9 cellular contexts compared by ENCODE assay signal in genomic region chr1:36411674-36412648, GRCh38. TPM values are rescaled to one million over a fixed set of nuclear protein-coding genes. Genes with fewer than 3 reads are reported as not detected.
DNase-seq lines count a peak whose midpoint lies in the region; ATAC-seq, FAIRE-seq and TF ChIP-seq lines count a peak whose summit lies in the region.
"Had no signal": no experiment of that assay in that cellular context is flagged by ENCODE, and none has a peak within 500 bp of the region (broad histone marks: within the 10 kb centered on the region; RNA-seq: fewer than 3 reads in every experiment).

No MANE protein-coding gene starts in this region.

- H3K4me1 Mint-ChIP-seq in activated T-cell treated with anti-CD3 and anti-CD28 coated beads, Interleukin-2, amount 50 U/mL, for 24 hours (ENCODE audit: low read depth), result peaks cover 14% of the 10 kb centered on the region

- H3K4me1 ChIP-seq in HepG2 (ENCODE audit: insufficient read depth, low read length) (no peaks in the 10 kb centered on the region), ovary (ENCODE audit: insufficient read depth) (no peaks in the 10 kb centered on the region)
- H3K4me1 ChIP-seq: right lobe of liver had no signal

- in situ Hi-C loops in HepG2 (cut with HindIII; ENCODE audit: extremely low pct_ligation_motif_present, low pct_unique_long_range_greater_than_20kb), result no loop called here

- no peak overlapping the region for H2AFZ ChIP-seq in HepG2 (ENCODE audit: low read length)

- H3K4me3 Mint-ChIP-seq in activated T-cell treated with anti-CD3 and anti-CD28 coated beads, Interleukin-2, amount 50 U/mL, for 24 hours, result no peak overlapping the region

- peak; percentile 56 for ATAC-seq in HepG2
- no peak for ATAC-seq in HG03442 (IDR thresholded peaks at IDR 0.05; ENCODE audit: unreplicated experiment)
- no peak for ATAC-seq in GM18502 (IDR thresholded peaks at IDR 0.05; ENCODE audit: poor library complexity, unreplicated experiment)
- ATAC-seq in GM21529 (IDR thresholded peaks at IDR 0.05; ENCODE audit: unreplicated experiment), result no peak

- H3K27ac Mint-ChIP-seq in activated T-cell treated with anti-CD3 and anti-CD28 coated beads, Interleukin-2, amount 50 U/mL, for 24 hours, result peak overlapping the region; percentile 80

- peaks cover 0 to 5% of the 10 kb centered on the region in 2 experiments; a peak in 1 of 5 replicates for H3K36me3 ChIP-seq in HepG2 (replicated peaks in 1 of 2; ENCODE audit: control insufficient read depth in 1 of 2, insufficient read depth in 2 of 2, low read length in 2 of 2)
- H3K36me3 ChIP-seq in ovary, result no peaks in the 10 kb centered on the region
- H3K36me3 ChIP-seq: right lobe of liver had no signal

- 71% methylated on average over 11 of the region's 11 CpGs for WGBS in HepG2 (ENCODE audit: low lambda C conversion rate)
- 46 to 52% (median 52%) methylated on average over 11 of the region's 11 CpGs for WGBS in ovary, 3 donors

- no peak for FAIRE-seq in HepG2 (lab: Jason Lieb, UNC)

- H3K36me3 Mint-ChIP-seq in activated T-cell treated with anti-CD3 and anti-CD28 coated beads, Interleukin-2, amount 50 U/mL, for 24 hours (ENCODE audit: low read depth), result no peaks in the 10 kb centered on the region

- no peak overlapping the region for H3K27ac ChIP-seq in HepG2 (ENCODE audit: extremely low read length, insufficient read depth, low read length)
- no peak overlapping the region for H3K27ac ChIP-seq in ovary
- H3K27ac ChIP-seq: right lobe of liver had no signal

- no peak overlapping the region for H3K4me2 ChIP-seq in HepG2 (ENCODE audit: low read depth, low read length)

- no peak overlapping the region for H3K9ac ChIP-seq in HepG2 (ENCODE audit: insufficient read depth, low read depth, low read length)

- H3K27me3 ChIP-seq in HepG2 (ENCODE audit: control insufficient read depth in 1 of 2, insufficient read depth in 2 of 2, low read length in 2 of 2), result no peaks in the 10 kb centered on the region
- no peaks in the 10 kb centered on the region for H3K27me3 ChIP-seq in ovary
- H3K27me3 ChIP-seq: right lobe of liver had no signal

- no peak for TF ChIP-seq RAD21 in HepG2 (CRISPR knock-in tag; IDR thresholded peaks at IDR 0.05)

- intact Hi-C loops in HepG2 (cut with micrococcal nuclease; ENCODE audit: unreplicated experiment), result no loop called here
- intact Hi-C loops in ovary (cut with DNase I), result loop anchor here in 3 of 4 donors (10.0 kb wide), 2 partner anchors 67 to 317 kb away; no protein-coding TSS in a partner anchor

- DNase-seq in DMS 273 treated with DMSO at 0.1 percent for 48 hours (lab: John Stamatoyannopoulos, UW), result peak; percentile 31
- DNase-seq in NCI-H2029 treated with DMSO at 0.1 percent for 48 hours (lab: John Stamatoyannopoulos, UW), result peak; percentile 57
- peak; percentile 33 for DNase-seq in activated T-cell treated with anti-CD3 and anti-CD28 coated beads, Interleukin-2, amount 50 U/mL, for 24 hours
- DNase-seq in HepG2 (ENCODE audit: low spot score), result peak; percentile 17
- no peak for DNase-seq in ovary
- DNase-seq: right lobe of liver had no signal

- H3K79me2 ChIP-seq in HepG2 (ENCODE audit: insufficient read depth, low read length), result no peaks in the 10 kb centered on the region

- no TSS peak for BruUV-seq in HepG2 (replicated peaks; lab: Mats Ljungman, UMichigan)

- POLR2A ChIA-PET in HepG2 (lab: Yijun Ruan, JAX), result interaction anchor here (0.7 to 2.1 kb wide), 4 partner anchors 10 to 59 kb away, joined by 3 to 10 read pairs (median 3); no protein-coding TSS in a partner anchor

- TF ChIP-seq POLR2A in HepG2 (IDR thresholded peaks at IDR 0.05; ENCODE audit: insufficient read depth in 1 of 2, low read depth in 2 of 2, low read length in 2 of 2) (no peak), ovary (IDR thresholded peaks at IDR 0.05) (no peak)

- H3K27me3 Mint-ChIP-seq in activated T-cell treated with anti-CD3 and anti-CD28 coated beads, Interleukin-2, amount 50 U/mL, for 24 hours, result no peaks in the 10 kb centered on the region

- no peaks in the 10 kb centered on the region for H4K20me1 ChIP-seq in HepG2 (ENCODE audit: insufficient read depth, low read length)

- CTCF ChIA-PET in HepG2 (lab: Yijun Ruan, JAX; ENCODE audit: low intra/inter-chr PET ratio, low total read pairs), result no interaction called here

- no peak overlapping the region for H3K4me3 ChIP-seq in HepG2 (replicated peaks in 1 of 3; ENCODE audit: insufficient read depth in 1 of 3, low read depth in 2 of 3, low read length in 3 of 3)
- no peak overlapping the region for H3K4me3 ChIP-seq in ovary
- H3K4me3 ChIP-seq: right lobe of liver had no signal

- H3K9me3 ChIP-seq in HepG2 (ENCODE audit: low read length) (no peaks in the 10 kb centered on the region), ovary (no peaks in the 10 kb centered on the region)
- H3K9me3 ChIP-seq: right lobe of liver had no signal

- TF ChIP-seq CTCF in HepG2 (CRISPR knock-in tag; IDR thresholded peaks at IDR 0.05) (peak; percentile 24; the same call in 1 of the 2 replicates), ovary (IDR thresholded peaks at IDR 0.05) (no peak)

- TF ChIP-seq EP300 in HepG2 (IDR thresholded peaks at IDR 0.05; ENCODE audit: low read depth in 2 of 2, low read length in 2 of 2) (no peak), HepG2 (CRISPR knock-in tag; IDR thresholded peaks at IDR 0.05; ENCODE audit: borderline replicate concordance) (no peak), ovary (IDR thresholded peaks at IDR 0.05) (no peak)

- no peaks in the 10 kb centered on the region for H3K9me3 Mint-ChIP-seq in activated T-cell treated with anti-CD3 and anti-CD28 coated beads, Interleukin-2, amount 50 U/mL, for 24 hours

RNA-seq across cellular contexts. Expression of gene LSM10, which starts 14.3 kb away (rescaled TPM):
- total RNA-seq in HepG2 (2016; rRNA removed; fragmentation: Illumina TruSeq; extraction: Trizol), result 14.0 and 17.0 TPM in 2 replicates
- 56.5 and 60.8 TPM in 2 replicates for total RNA-seq in HepG2 (2016; cell fraction: cytosol; rRNA removed; fragmentation: Illumina TruSeq; extraction: Trizol; ENCODE audit: low read depth)
- total RNA-seq in HepG2 (2016; cell fraction: insoluble cytoplasmic fraction; rRNA removed; fragmentation: Illumina TruSeq; extraction: Trizol), result 14.8 TPM in 2 replicates
- 50.9 and 52.1 TPM in 2 replicates for total RNA-seq in HepG2 (2016; cell fraction: membrane; rRNA removed; fragmentation: Illumina TruSeq; extraction: Trizol)
- 6.1 and 9.2 TPM in 2 replicates for total RNA-seq in HepG2 (2016; cell fraction: nucleus; rRNA removed; fragmentation: Illumina TruSeq; extraction: Trizol)
- 52.0 and 61.6 TPM in 2 replicates for polyA plus RNA-seq in HepG2 (2011; rRNA removed)
- 52.4 and 63.1 TPM in 2 replicates for polyA plus RNA-seq in HepG2 (2011; cell fraction: cytosol; rRNA removed)
- polyA plus RNA-seq in HepG2 (2011; cell fraction: nucleus; rRNA removed), result 18.3 and 21.3 TPM in 2 replicates
- 22.5 and 35.0 TPM in 2 replicates for polyA plus RNA-seq in HepG2 (2012)
- 247 and 272 TPM in 2 replicates for polyA plus RNA-seq in HepG2 (2016; cell fraction: cytosol; fragmentation: Illumina TruSeq; extraction: Trizol; ENCODE audit: low read depth)
- polyA plus RNA-seq in HepG2 (2016; cell fraction: insoluble cytoplasmic fraction; fragmentation: Illumina TruSeq; extraction: Trizol; ENCODE audit: low read depth), result 57.9 and 60.5 TPM in 2 replicates
- polyA plus RNA-seq in HepG2 (2016; cell fraction: membrane; fragmentation: Illumina TruSeq; extraction: Trizol; ENCODE audit: low read depth), result 158 and 176 TPM in 2 replicates
- polyA plus RNA-seq in HepG2 (2016; cell fraction: nucleus; fragmentation: Illumina TruSeq; extraction: Trizol; ENCODE audit: insufficient read depth, low read depth), result 38.1 and 40.1 TPM in 2 replicates
- 38.9 and 99.2 TPM in 2 replicates for polyA minus RNA-seq in HepG2 (2011; rRNA and poly(A)+ RNA removed; ENCODE audit: low replicate concordance)
- 11.0 and 14.3 TPM in 2 replicates for polyA minus RNA-seq in HepG2 (2011; cell fraction: cytosol; rRNA and poly(A)+ RNA removed)
- 9.0 and 11.3 TPM in 2 replicates for polyA minus RNA-seq in HepG2 (2011; cell fraction: nucleus; rRNA and poly(A)+ RNA removed)
- total RNA-seq in ovary, result 10 to 100 TPM; 20.0 to 49.3 (median 37.8) TPM
- polyA plus RNA-seq in ovary, result 10 to 100 TPM; 22.0 to 43.2 TPM

RNA-seq across cellular contexts. Expression of gene STK40, which starts 26.2 kb away (rescaled TPM):
- total RNA-seq in HepG2 (2016; rRNA removed; fragmentation: Illumina TruSeq; extraction: Trizol), result 33.8 and 40.1 TPM in 2 replicates
- 24.9 and 25.5 TPM in 2 replicates for total RNA-seq in HepG2 (2016; cell fraction: cytosol; rRNA removed; fragmentation: Illumina TruSeq; extraction: Trizol; ENCODE audit: low read depth)
- 32.8 and 34.8 TPM in 2 replicates for total RNA-seq in HepG2 (2016; cell fraction: insoluble cytoplasmic fraction; rRNA removed; fragmentation: Illumina TruSeq; extraction: Trizol)
- total RNA-seq in HepG2 (2016; cell fraction: membrane; rRNA removed; fragmentation: Illumina TruSeq; extraction: Trizol), result 68.1 and 69.3 TPM in 2 replicates
- total RNA-seq in HepG2 (2016; cell fraction: nucleus; rRNA removed; fragmentation: Illumina TruSeq; extraction: Trizol), result 19.0 and 20.3 TPM in 2 replicates
- polyA plus RNA-seq in HepG2 (2011; rRNA removed), result 35.1 and 49.2 TPM in 2 replicates
- 30.7 and 33.6 TPM in 2 replicates for polyA plus RNA-seq in HepG2 (2011; cell fraction: cytosol; rRNA removed)
- 35.7 and 39.3 TPM in 2 replicates for polyA plus RNA-seq in HepG2 (2011; cell fraction: nucleus; rRNA removed)
- 32.0 and 37.7 TPM in 2 replicates for polyA plus RNA-seq in HepG2 (2012)
- 28.6 and 31.6 TPM in 2 replicates for polyA plus RNA-seq in HepG2 (2016; cell fraction: cytosol; fragmentation: Illumina TruSeq; extraction: Trizol; ENCODE audit: low read depth)
- 42.6 and 52.9 TPM in 2 replicates for polyA plus RNA-seq in HepG2 (2016; cell fraction: insoluble cytoplasmic fraction; fragmentation: Illumina TruSeq; extraction: Trizol; ENCODE audit: low read depth)
- 71.6 and 77.6 TPM in 2 replicates for polyA plus RNA-seq in HepG2 (2016; cell fraction: membrane; fragmentation: Illumina TruSeq; extraction: Trizol; ENCODE audit: low read depth)
- 39.8 and 45.0 TPM in 2 replicates for polyA plus RNA-seq in HepG2 (2016; cell fraction: nucleus; fragmentation: Illumina TruSeq; extraction: Trizol; ENCODE audit: insufficient read depth, low read depth)
- 14.8 and 47.6 TPM in 2 replicates for polyA minus RNA-seq in HepG2 (2011; rRNA and poly(A)+ RNA removed; ENCODE audit: low replicate concordance)
- 15.3 and 21.4 TPM in 2 replicates for polyA minus RNA-seq in HepG2 (2011; cell fraction: cytosol; rRNA and poly(A)+ RNA removed)
- 8.6 and 8.8 TPM in 2 replicates for polyA minus RNA-seq in HepG2 (2011; cell fraction: nucleus; rRNA and poly(A)+ RNA removed)
- 100 to 1,000 TPM in 1 of 7 donors, 10 to 100 TPM in 6; 22.9 to 104 (median 83.2) TPM for total RNA-seq in ovary
- polyA plus RNA-seq in ovary, result 10 to 100 TPM; 23.0 to 52.9 TPM

RNA-seq across cellular contexts. Expression of gene OSCP1, which starts 38.3 kb away (rescaled TPM):
- total RNA-seq in HepG2 (2016; rRNA removed; fragmentation: Illumina TruSeq; extraction: Trizol), result 0.60 and 0.86 TPM in 2 replicates
- total RNA-seq in HepG2 (2016; cell fraction: cytosol; rRNA removed; fragmentation: Illumina TruSeq; extraction: Trizol; ENCODE audit: low read depth), result 0.71 and 1.1 TPM in 2 replicates
- 1.0 and 1.6 TPM in 2 replicates for total RNA-seq in HepG2 (2016; cell fraction: insoluble cytoplasmic fraction; rRNA removed; fragmentation: Illumina TruSeq; extraction: Trizol)
- total RNA-seq in HepG2 (2016; cell fraction: membrane; rRNA removed; fragmentation: Illumina TruSeq; extraction: Trizol), result 0.72 and 1.4 TPM in 2 replicates
- 0.34 and 1.4 TPM in 2 replicates for total RNA-seq in HepG2 (2016; cell fraction: nucleus; rRNA removed; fragmentation: Illumina TruSeq; extraction: Trizol)
- 0.84 and 0.85 TPM in 2 replicates for polyA plus RNA-seq in HepG2 (2011; rRNA removed)
- polyA plus RNA-seq in HepG2 (2011; cell fraction: cytosol; rRNA removed), result 0.46 and 0.48 TPM in 2 replicates
- 0.23 and 0.93 TPM in 2 replicates for polyA plus RNA-seq in HepG2 (2011; cell fraction: nucleus; rRNA removed)
- 1.3 TPM in 2 replicates for polyA plus RNA-seq in HepG2 (2012)
- polyA plus RNA-seq in HepG2 (2016; cell fraction: cytosol; fragmentation: Illumina TruSeq; extraction: Trizol; ENCODE audit: low read depth), result 0.35 and 0.55 TPM in 2 replicates
- polyA plus RNA-seq in HepG2 (2016; cell fraction: insoluble cytoplasmic fraction; fragmentation: Illumina TruSeq; extraction: Trizol; ENCODE audit: low read depth), result 0.72 and 0.93 TPM in 2 replicates
- 0.69 and 1.2 TPM in 2 replicates for polyA plus RNA-seq in HepG2 (2016; cell fraction: membrane; fragmentation: Illumina TruSeq; extraction: Trizol; ENCODE audit: low read depth)
- polyA plus RNA-seq in HepG2 (2016; cell fraction: nucleus; fragmentation: Illumina TruSeq; extraction: Trizol; ENCODE audit: insufficient read depth, low read depth), result 1.1 and 1.4 TPM in 2 replicates
- 0.56 and 3.7 TPM in 2 replicates for polyA minus RNA-seq in HepG2 (2011; rRNA and poly(A)+ RNA removed; ENCODE audit: low replicate concordance)
- 0.62 TPM in 1 of 2 replicates, not detected in the other for polyA minus RNA-seq in HepG2 (2011; cell fraction: cytosol; rRNA and poly(A)+ RNA removed)
- 1.4 and 2.0 TPM in 2 replicates for polyA minus RNA-seq in HepG2 (2011; cell fraction: nucleus; rRNA and poly(A)+ RNA removed)
- 10 to 100 TPM in 6 of 7 donors, 1 to 10 TPM in 1; 9.1 to 27.7 (median 12.2) TPM for total RNA-seq in ovary
- 10 to 100 TPM in 1 of 2 donors, 1 to 10 TPM in 1; 9.6 to 16.1 TPM for polyA plus RNA-seq in ovary

RNA-seq across cellular contexts. Expression of gene MRPS15, which starts 52.2 kb away (rescaled TPM):
- 113 and 137 TPM in 2 replicates for total RNA-seq in HepG2 (2016; rRNA removed; fragmentation: Illumina TruSeq; extraction: Trizol)
- total RNA-seq in HepG2 (2016; cell fraction: cytosol; rRNA removed; fragmentation: Illumina TruSeq; extraction: Trizol; ENCODE audit: low read depth), result 206 and 254 TPM in 2 replicates
- total RNA-seq in HepG2 (2016; cell fraction: insoluble cytoplasmic fraction; rRNA removed; fragmentation: Illumina TruSeq; extraction: Trizol), result 122 and 135 TPM in 2 replicates
- 170 and 207 TPM in 2 replicates for total RNA-seq in HepG2 (2016; cell fraction: membrane; rRNA removed; fragmentation: Illumina TruSeq; extraction: Trizol)
- total RNA-seq in HepG2 (2016; cell fraction: nucleus; rRNA removed; fragmentation: Illumina TruSeq; extraction: Trizol), result 55.2 and 55.8 TPM in 2 replicates
- 53.3 and 59.0 TPM in 2 replicates for polyA plus RNA-seq in HepG2 (2011; rRNA removed)
- 63.3 and 64.9 TPM in 2 replicates for polyA plus RNA-seq in HepG2 (2011; cell fraction: cytosol; rRNA removed)
- 32.6 and 45.2 TPM in 2 replicates for polyA plus RNA-seq in HepG2 (2011; cell fraction: nucleus; rRNA removed)
- 46.7 and 60.7 TPM in 2 replicates for polyA plus RNA-seq in HepG2 (2012)
- polyA plus RNA-seq in HepG2 (2016; cell fraction: cytosol; fragmentation: Illumina TruSeq; extraction: Trizol; ENCODE audit: low read depth), result 258 and 349 TPM in 2 replicates
- polyA plus RNA-seq in HepG2 (2016; cell fraction: insoluble cytoplasmic fraction; fragmentation: Illumina TruSeq; extraction: Trizol; ENCODE audit: low read depth), result 167 TPM in 2 replicates
- 198 and 246 TPM in 2 replicates for polyA plus RNA-seq in HepG2 (2016; cell fraction: membrane; fragmentation: Illumina TruSeq; extraction: Trizol; ENCODE audit: low read depth)
- polyA plus RNA-seq in HepG2 (2016; cell fraction: nucleus; fragmentation: Illumina TruSeq; extraction: Trizol; ENCODE audit: insufficient read depth, low read depth), result 109 and 110 TPM in 2 replicates
- 12.8 and 22.8 TPM in 2 replicates for polyA minus RNA-seq in HepG2 (2011; rRNA and poly(A)+ RNA removed; ENCODE audit: low replicate concordance)
- 16.6 and 17.9 TPM in 2 replicates for polyA minus RNA-seq in HepG2 (2011; cell fraction: cytosol; rRNA and poly(A)+ RNA removed)
- 21.8 and 27.1 TPM in 2 replicates for polyA minus RNA-seq in HepG2 (2011; cell fraction: nucleus; rRNA and poly(A)+ RNA removed)
- total RNA-seq in ovary, result 10 to 100 TPM; 30.9 to 48.8 (median 37.8) TPM
- polyA plus RNA-seq in ovary, result 10 to 100 TPM; 52.1 to 83.5 TPM

Comparison
In these comparisons a context has a peak if more than half of its experiments do, and no peak if none do; other contexts are left out.
1. DNase-seq: peak in DMS 273 treated with DMSO at 0.1 percent for 48 hours (single experiment), NCI-H2029 treated with DMSO at 0.1 percent for 48 hours (single experiment), activated T-cell treated with anti-CD3 and anti-CD28 coated beads, Interleukin-2, amount 50 U/mL, for 24 hours (single experiment) and HepG2 (single experiment); none in ovary (0 of 5).